ENCODE assay signal across 8 cellular contexts in the genomic region with DNA sequence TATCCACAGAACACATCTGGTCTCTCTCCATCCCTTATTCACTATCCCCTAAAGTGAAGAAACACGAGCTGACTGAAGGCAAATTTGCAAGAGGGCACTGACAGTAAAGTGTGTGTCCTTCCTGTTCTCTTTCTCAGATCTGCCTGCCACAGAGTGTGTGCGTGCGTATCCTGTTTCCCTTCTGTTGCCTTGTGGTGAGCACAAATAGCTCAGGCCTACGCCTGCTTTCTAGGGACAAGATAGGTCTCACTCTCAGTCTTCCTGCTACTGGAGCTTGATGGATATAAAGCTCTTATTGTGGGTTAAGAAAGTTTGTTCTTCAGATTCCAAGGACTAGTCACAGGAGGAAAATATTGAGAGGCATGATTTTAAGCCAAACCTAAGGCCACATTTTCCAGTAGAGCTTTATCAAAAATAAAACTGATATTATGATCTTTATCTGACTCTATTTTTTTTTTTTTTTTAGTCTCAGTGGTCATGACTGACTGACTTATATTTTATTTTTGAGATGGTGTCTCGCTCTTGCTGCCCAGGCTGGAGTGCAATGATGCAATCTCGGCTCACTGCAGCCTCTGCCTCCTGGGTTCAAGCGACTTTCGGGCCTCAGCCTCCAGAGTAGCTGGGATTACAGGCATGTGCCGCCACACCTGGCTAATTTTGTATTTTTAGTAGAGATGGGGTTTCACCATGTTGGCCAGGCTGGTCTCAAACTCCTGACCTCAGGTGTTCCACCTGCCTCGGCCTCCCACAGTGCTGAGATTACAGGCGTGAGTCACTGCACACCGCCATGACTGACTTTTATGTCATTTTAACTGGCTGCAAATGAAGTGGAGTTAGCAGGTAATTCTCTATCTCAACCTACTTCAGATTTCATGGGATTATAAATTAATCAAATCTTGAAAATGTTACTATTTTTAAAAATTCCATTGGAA.
DNase-seq lines count a peak whose midpoint lies in the region; ATAC-seq and TF ChIP-seq lines count a peak whose summit lies in the region.

No MANE protein-coding gene starts in this region.

- H3K4me3 ChIP-seq in skeletal muscle cell (ENCODE audit: low read depth, low read length) (no peak overlapping the region), thyroid gland (replicated peaks in 1 of 3) (no peak overlapping the region)

- H3K27ac ChIP-seq in thyroid gland (no peak overlapping the region), RWPE1 (no peak overlapping the region)

- TF ChIP-seq CTCF in thyroid gland (IDR thresholded peaks at IDR 0.05) (no peak), RWPE1 (conservative IDR thresholded peaks at IDR 0.05; ENCODE audit: low read depth) (no peak)

- POLR2A ChIA-PET in RWPE1 (lab: Yijun Ruan, JAX; ENCODE audit: low non-redundant PET): no interaction called here

- H3K36me3 ChIP-seq in thyroid gland: no peaks in the 10 kb centered on the region

- WGBS in thyroid gland, 2 donors: 80 to 81% methylated on average over 12 of the region's 12 CpGs

- intact Hi-C loops in thyroid gland (cut with DNase I): no loop called here

- no peaks in the 10 kb centered on the region for H3K27me3 ChIP-seq in thyroid gland

- no peak for TF ChIP-seq POLR2A in thyroid gland (IDR thresholded peaks at IDR 0.05)

- CTCF ChIA-PET in RWPE1 (lab: Yijun Ruan, JAX): interaction anchor here (0.6 kb wide), 1 partner anchor 12 kb away, joined by 5 read pairs; no protein-coding TSS in a partner anchor

- no peaks in the 10 kb centered on the region for H3K9me3 ChIP-seq in thyroid gland

- peak; percentile 71 for DNase-seq in GM04503 (ENCODE audit: low read depth)
- peak; percentile 50 for DNase-seq in UCSD-AML1 (lab: John Stamatoyannopoulos, UW; ENCODE audit: unreplicated experiment)
- peak; percentile 11 for DNase-seq in effector CD8-positive, alpha-beta T cell (lab: John Stamatoyannopoulos, UW)
- peak; percentile 96 for DNase-seq in skeletal muscle cell (ENCODE audit: low read depth)
- no peak for DNase-seq in thyroid gland
- no peak for DNase-seq in RWPE1 (ENCODE audit: low spot score)

- peak; percentile 94 for ATAC-seq in GM19468 (IDR thresholded peaks at IDR 0.05; ENCODE audit: extremely low read depth, unreplicated experiment)
- ATAC-seq in HG03460 (IDR thresholded peaks at IDR 0.05; ENCODE audit: unreplicated experiment): peak; percentile 97

- H3K4me1 ChIP-seq in thyroid gland: peaks cover 4 to 9% of the 10 kb centered on the region in 2 donors

Comparison
In these comparisons a context has a peak if more than half of its experiments do, and no peak if none do; other contexts are left out.
1. DNase-seq: peak in GM04503 (single experiment), UCSD-AML1 (single experiment), effector CD8-positive, alpha-beta T cell (single experiment) and skeletal muscle cell (single experiment); none in thyroid gland (0 of 2) and RWPE1 (single experiment).